17 cellular contexts compared by ENCODE assay signal in the genomic region with DNA sequence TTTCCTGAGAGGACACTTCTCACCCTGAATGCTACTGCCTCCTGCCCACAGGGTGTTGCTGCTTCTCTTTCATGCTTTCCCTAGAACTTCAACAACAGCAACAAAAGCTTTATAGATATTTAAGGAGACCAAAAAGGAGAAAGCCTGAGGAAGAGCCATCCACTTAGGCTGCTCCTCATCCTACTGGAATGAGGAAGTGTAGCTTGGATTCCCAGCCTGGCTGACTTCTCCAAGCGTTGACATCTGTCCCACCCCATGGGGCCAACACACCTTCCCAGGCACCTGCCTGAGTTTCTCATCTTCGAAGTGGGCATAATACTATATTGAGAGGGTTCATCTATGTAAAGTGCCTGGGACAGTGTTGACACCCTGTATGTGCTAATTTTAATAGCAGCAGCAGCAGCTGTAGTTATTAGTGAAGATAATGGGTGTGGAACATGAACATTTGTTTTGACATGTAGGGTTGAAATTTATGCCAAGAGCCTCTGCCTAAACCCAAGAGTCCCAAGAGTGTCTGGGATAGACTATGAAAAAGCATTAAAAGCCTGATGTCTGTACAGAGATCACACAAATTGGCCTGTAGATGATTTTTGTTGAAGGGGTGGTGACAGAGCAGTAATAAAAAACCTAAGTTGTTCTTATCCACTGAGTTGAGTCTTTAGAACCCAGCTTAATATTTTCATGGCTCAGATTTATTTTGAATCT.
"Had no signal": no experiment of that assay in that cellular context is flagged by ENCODE, and none has a peak within 500 bp of the region (broad histone marks: within the 10 kb centered on the region; RNA-seq: fewer than 3 reads in every experiment).

No MANE protein-coding gene starts in this region.

- H3K9me3 ChIP-seq: breast epithelium, esophagus muscularis mucosa, vagina had no signal

- H3K4me1 ChIP-seq: breast epithelium had no signal

- H3K27me3 ChIP-seq: breast epithelium, esophagus muscularis mucosa, hepatocyte, vagina had no signal

- H3K27ac ChIP-seq: breast epithelium, hepatocyte, skin epidermis, vagina, WERI-Rb-1 had no signal

- H3K4me3 ChIP-seq: breast epithelium, esophagus muscularis mucosa, hepatocyte, skin epidermis, vagina had no signal

- DNase-seq: activated CD4-positive, alpha-beta T cell treated with anti-CD3 and anti-CD28 coated beads for 1 hour; activated CD8-positive, alpha-beta memory T cell treated with anti-CD3 and anti-CD28 coated beads for 24 hours; activated CD8-positive, alpha-beta memory T cell treated with anti-CD3 and anti-CD28 coated beads, Interleukin-2, amount 50 U/mL, for 48 hours; activated gamma-delta T cell; activated T-cell treated with anti-CD3 and anti-CD28 coated beads, Interleukin-2, amount 50 U/mL, for 48 hours; cerebellar nuclear complex; cortex of kidney; midbrain; occipital lobe; T-helper 2 cell; trophoblast cell; WERI-Rb-1 had no signal

- H3K36me3 ChIP-seq: breast epithelium, esophagus muscularis mucosa, vagina, WERI-Rb-1 had no signal
